8 cellular contexts compared by ENCODE assay signal in genomic region chr11:65027213-65028067, GRCh38. TPM values are rescaled to one million over a fixed set of nuclear protein-coding genes. Genes with fewer than 3 reads are reported as not detected.
DNase-seq lines count a peak whose midpoint lies in the region; TF ChIP-seq lines count a peak whose summit lies in the region.

Gene SNX15, plus strand, starts transcription at chr11:65027439. Its CDS starts 99 bp downstream, at chr11:65027538.

- H3K4me3 ChIP-seq in HAP-1 (peak within 1 kb of the TSS; percentile 38), MG63 (peak within 1 kb of the TSS; percentile 75), foreskin fibroblast (ENCODE audit: low read depth in 1 of 2, low read length in 2 of 2) (peak within 1 kb of the TSS; percentile 59 to 67), neural progenitor cell (peak within 1 kb of the TSS; percentile 53)

- peaks cover 7% of the 10 kb centered on the region for H3K4me1 ChIP-seq in HAP-1
- H3K4me1 ChIP-seq in neural progenitor cell: peaks cover 4% of the 10 kb centered on the region

- peak within 1 kb of the TSS; percentile 88 for H3K4me3 Mint-ChIP-seq in neural progenitor cell

- no peak within 1 kb of the TSS for H3K27ac ChIP-seq in neural progenitor cell

- peaks cover 4% of the 10 kb centered on the region for H3K79me2 ChIP-seq in neural progenitor cell (ENCODE audit: low read depth)

- no peaks in the 10 kb centered on the region for H4K20me1 ChIP-seq in neural progenitor cell (ENCODE audit: low read depth)

- no peaks in the 10 kb centered on the region for H3K36me3 Mint-ChIP-seq in neural progenitor cell

- H3K27me3 Mint-ChIP-seq in neural progenitor cell (ENCODE audit: insufficient read depth, low read depth): no peaks in the 10 kb centered on the region

- H3K36me3 ChIP-seq in HAP-1 (replicated peaks) (no peaks in the 10 kb centered on the region), MG63 (no peaks in the 10 kb centered on the region), neural progenitor cell (no peaks in the 10 kb centered on the region)

- peak; percentile 47 for TF ChIP-seq CTCF in foreskin fibroblast (IDR thresholded peaks at IDR 0.05; ENCODE audit: low read depth, low read length)
- TF ChIP-seq CTCF in neural progenitor cell (IDR thresholded peaks at IDR 0.05): peak; percentile 77

- H2AFZ ChIP-seq in neural progenitor cell (replicated peaks): peak within 1 kb of the TSS; percentile 83

- peak within 1 kb of the TSS; percentile 67 for H3K27ac Mint-ChIP-seq in neural progenitor cell

- DNase-seq in GDM1 (lab: John Stamatoyannopoulos, UW) (peak; percentile 90), HAP-1 (ENCODE audit: low spot score in 2 of 2) (peak; percentile 95 to 97), MG63 (peak; percentile 96), SHP77 treated with DMSO at 0.1 percent for 48 hours (lab: John Stamatoyannopoulos, UW) (peak; percentile 91), activated gamma-delta T cell (lab: John Stamatoyannopoulos, UW) (peak; percentile 57), foreskin fibroblast (peak; percentile 96 to 98), neural progenitor cell (ENCODE audit: low spot score) (peak; percentile 98), stromal cell of bone marrow (ENCODE audit: low read depth) (peak; percentile 95)

- H3F3A ChIP-seq in neural progenitor cell (ENCODE audit: low read depth): no peaks in the 10 kb centered on the region

- H3K27me3 ChIP-seq in HAP-1 (ENCODE audit: low read depth): no peaks in the 10 kb centered on the region
- H3K27me3 ChIP-seq in MG63: no peaks in the 10 kb centered on the region
- H3K27me3 ChIP-seq in neural progenitor cell: no peaks in the 10 kb centered on the region

- H3K9me3 ChIP-seq in HAP-1 (no peaks in the 10 kb centered on the region), MG63 (no peaks in the 10 kb centered on the region), neural progenitor cell (ENCODE audit: low read depth) (no peaks in the 10 kb centered on the region)

- in situ Hi-C loops in HAP-1 (cut with MboI; ENCODE audit: low sequenced_read_pairs): no loop called here

- peaks cover 9% of the 10 kb centered on the region for H3K4me1 Mint-ChIP-seq in neural progenitor cell

- no peak within 1 kb of the TSS for H3K9ac ChIP-seq in neural progenitor cell

- peak within 1 kb of the TSS; percentile 78 for H3K4me2 ChIP-seq in neural progenitor cell

- H3K9me3 Mint-ChIP-seq in neural progenitor cell: no peaks in the 10 kb centered on the region

RNA-seq across cellular contexts. Expression of gene SNX15, which starts in this region (rescaled TPM):
- 11.2 and 18.5 TPM in 2 replicates for total RNA-seq in MG63 (2014; rRNA removed; shearing (Covaris generic); ENCODE audit: low replicate concordance)
- total RNA-seq in neural progenitor cell (ENCODE audit: low replicate concordance): 10.7 and 16.8 TPM in 2 replicates
